Comparison of ENCODE assay signal across 7 cellular contexts in genomic region chrX:24647257-24648058, GRCh38. TPM values are rescaled to one million over a fixed set of nuclear protein-coding genes. Genes with fewer than 3 reads are reported as not detected.
DNase-seq lines count a peak whose midpoint lies in the region; ATAC-seq and TF ChIP-seq lines count a peak whose summit lies in the region.

PCYT1B (minus strand) TSS chrX:24647347; CDS start chrX:24647105, 242 bp downstream.

- H4K20me1 ChIP-seq in OCI-LY3 (ENCODE audit: insufficient read depth, low read length) (no peaks in the 10 kb centered on the region), fibroblast of lung (ENCODE audit: control insufficient read depth, extremely low read depth, insufficient read depth, low read length) (no peaks in the 10 kb centered on the region)

- H3K4me2 ChIP-seq in OCI-LY3 (ENCODE audit: low read length) (peak within 1 kb of the TSS; percentile 41), fibroblast of lung (ENCODE audit: extremely low read depth, insufficient read depth, low read length) (peak within 1 kb of the TSS; percentile 64)

- ATAC-seq in GM18907 (IDR thresholded peaks at IDR 0.05; ENCODE audit: unreplicated experiment) (peak; percentile 84), HG03565 (IDR thresholded peaks at IDR 0.05; ENCODE audit: unreplicated experiment) (peak; percentile 72)
- peak; percentile 98 to 100 for ATAC-seq in natural killer cell treated with Interleukin-12 subunit alpha and Interleukin-12 subunit beta and Interleukin-15 and Interleukin-18, amount 100 ng/mL, for 72 hours
- peak; percentile 99 for ATAC-seq in stimulated activated effector memory CD8-positive, alpha-beta T cell treated with anti-CD3 and anti-CD28 coated beads, Interleukin-12 subunit alpha, Interleukin-12 subunit beta, amount 100 ng/mL, for 72 hours

- no peaks in the 10 kb centered on the region for H3K9me3 Mint-ChIP-seq in activated T-helper 2 cell treated with anti-CD3 and anti-CD28 coated beads, Interferon-gamma antibody, Interleukin-2, Interleukin-4, amounts not matched to agents 10 μg/mL and 5 μg/mL and 100 μg/mL, durations not matched to agents 14 hours and 24 hours and 36 hours
- no peaks in the 10 kb centered on the region for H3K9me3 Mint-ChIP-seq in natural killer cell treated with Interleukin-12 subunit alpha and Interleukin-12 subunit beta and Interleukin-15 and Interleukin-18, amount 100 ng/mL, for 72 hours
- H3K9me3 Mint-ChIP-seq in stimulated activated effector memory CD8-positive, alpha-beta T cell treated with anti-CD3 and anti-CD28 coated beads, Interleukin-12 subunit alpha, Interleukin-12 subunit beta, amount 100 ng/mL, for 72 hours: no peaks in the 10 kb centered on the region

- H3K27ac ChIP-seq in OCI-LY3 (ENCODE audit: low read length) (no peak within 1 kb of the TSS), fibroblast of lung (ENCODE audit: insufficient read depth, low read length) (no peak within 1 kb of the TSS)

- intact Hi-C loops in activated T-helper 2 cell treated with anti-CD3 and anti-CD28 coated beads, Interferon-gamma antibody, Interleukin-2, Interleukin-4, amounts not matched to agents 10 μg/mL and 5 μg/mL and 100 μg/mL, durations not matched to agents 14 hours and 24 hours and 36 hours (cut with micrococcal nuclease): loop anchor here (1.0 kb wide), 1 partner anchor 46 kb away; the partner anchor contains the start of gene POLA1

- H3K9me3 ChIP-seq in OCI-LY3 (ENCODE audit: insufficient read depth, low read length): no peaks in the 10 kb centered on the region
- H3K9me3 ChIP-seq in fibroblast of lung (ENCODE audit: control insufficient read depth, insufficient read depth, low read depth, low read length): no peaks in the 10 kb centered on the region

- H2AFZ ChIP-seq in OCI-LY3 (ENCODE audit: low read depth, low read length) (no peak within 1 kb of the TSS; the same call in 1 of the 2 replicates), fibroblast of lung (ENCODE audit: low read length) (peak within 1 kb of the TSS; percentile 46)

- no peaks in the 10 kb centered on the region for H3K79me2 ChIP-seq in OCI-LY3 (ENCODE audit: low read length)
- no peaks in the 10 kb centered on the region for H3K79me2 ChIP-seq in fibroblast of lung (ENCODE audit: control insufficient read depth, insufficient read depth, low read length)

- peak; percentile 58 for DNase-seq in activated T-helper 2 cell treated with anti-CD3 and anti-CD28 coated beads, Interferon-gamma antibody, Interleukin-2, Interleukin-4, amounts not matched to agents 10 μg/mL and 5 μg/mL and 100 μg/mL, durations not matched to agents 14 hours and 24 hours and 36 hours (ENCODE audit: low spot score)
- DNase-seq in fibroblast of lung (ENCODE audit: low read depth in 2 of 2): peak; percentile 68 to 76
- peak; percentile 73 for DNase-seq in natural killer cell treated with Interleukin-12 subunit alpha and Interleukin-12 subunit beta and Interleukin-15 and Interleukin-18, amount 100 ng/mL, for 72 hours (ENCODE audit: low spot score)
- DNase-seq in stimulated activated effector memory CD8-positive, alpha-beta T cell treated with anti-CD3 and anti-CD28 coated beads, Interleukin-12 subunit alpha, Interleukin-12 subunit beta, amount 100 ng/mL, for 72 hours (ENCODE audit: low spot score in 2 of 2): peak; percentile 8 to 57

- H3K4me3 Mint-ChIP-seq in activated T-helper 2 cell treated with anti-CD3 and anti-CD28 coated beads, Interferon-gamma antibody, Interleukin-2, Interleukin-4, amounts not matched to agents 10 μg/mL and 5 μg/mL and 100 μg/mL, durations not matched to agents 14 hours and 24 hours and 36 hours (ENCODE audit: low read depth): peak within 1 kb of the TSS; percentile 57
- peak within 1 kb of the TSS; percentile 82 for H3K4me3 Mint-ChIP-seq in natural killer cell treated with Interleukin-12 subunit alpha and Interleukin-12 subunit beta and Interleukin-15 and Interleukin-18, amount 100 ng/mL, for 72 hours
- peak within 1 kb of the TSS; percentile 75 for H3K4me3 Mint-ChIP-seq in stimulated activated effector memory CD8-positive, alpha-beta T cell treated with anti-CD3 and anti-CD28 coated beads, Interleukin-12 subunit alpha, Interleukin-12 subunit beta, amount 100 ng/mL, for 72 hours

- no peaks in the 10 kb centered on the region for H3K36me3 ChIP-seq in OCI-LY3 (replicated peaks; ENCODE audit: low read depth, low read length)
- H3K36me3 ChIP-seq in fibroblast of lung (ENCODE audit: control insufficient read depth, insufficient read depth, low read length): no peaks in the 10 kb centered on the region

- no peaks in the 10 kb centered on the region for H3K36me3 Mint-ChIP-seq in activated T-helper 2 cell treated with anti-CD3 and anti-CD28 coated beads, Interferon-gamma antibody, Interleukin-2, Interleukin-4, amounts not matched to agents 10 μg/mL and 5 μg/mL and 100 μg/mL, durations not matched to agents 14 hours and 24 hours and 36 hours (ENCODE audit: low read depth)
- no peaks in the 10 kb centered on the region for H3K36me3 Mint-ChIP-seq in natural killer cell treated with Interleukin-12 subunit alpha and Interleukin-12 subunit beta and Interleukin-15 and Interleukin-18, amount 100 ng/mL, for 72 hours
- no peaks in the 10 kb centered on the region for H3K36me3 Mint-ChIP-seq in stimulated activated effector memory CD8-positive, alpha-beta T cell treated with anti-CD3 and anti-CD28 coated beads, Interleukin-12 subunit alpha, Interleukin-12 subunit beta, amount 100 ng/mL, for 72 hours

- peaks cover 10% of the 10 kb centered on the region for H3K4me1 Mint-ChIP-seq in activated T-helper 2 cell treated with anti-CD3 and anti-CD28 coated beads, Interferon-gamma antibody, Interleukin-2, Interleukin-4, amounts not matched to agents 10 μg/mL and 5 μg/mL and 100 μg/mL, durations not matched to agents 14 hours and 24 hours and 36 hours (ENCODE audit: low read depth)
- peaks cover 10 to 15% of the 10 kb centered on the region in 2 donors for H3K4me1 Mint-ChIP-seq in natural killer cell treated with Interleukin-12 subunit alpha and Interleukin-12 subunit beta and Interleukin-15 and Interleukin-18, amount 100 ng/mL, for 72 hours (ENCODE audit: low read depth in 2 of 2)
- peaks cover 15% of the 10 kb centered on the region for H3K4me1 Mint-ChIP-seq in stimulated activated effector memory CD8-positive, alpha-beta T cell treated with anti-CD3 and anti-CD28 coated beads, Interleukin-12 subunit alpha, Interleukin-12 subunit beta, amount 100 ng/mL, for 72 hours

- H3K27me3 ChIP-seq in OCI-LY3 (ENCODE audit: low read depth, low read length) (peaks cover 4% of the 10 kb centered on the region; the same call in 1 of the 2 replicates), fibroblast of lung (ENCODE audit: control insufficient read depth, insufficient read depth, low read length) (no peaks in the 10 kb centered on the region)

- no peak within 1 kb of the TSS for H3K27ac Mint-ChIP-seq in activated T-helper 2 cell treated with anti-CD3 and anti-CD28 coated beads, Interferon-gamma antibody, Interleukin-2, Interleukin-4, amounts not matched to agents 10 μg/mL and 5 μg/mL and 100 μg/mL, durations not matched to agents 14 hours and 24 hours and 36 hours
- H3K27ac Mint-ChIP-seq in natural killer cell treated with Interleukin-12 subunit alpha and Interleukin-12 subunit beta and Interleukin-15 and Interleukin-18, amount 100 ng/mL, for 72 hours: peak within 1 kb of the TSS; percentile 18 to 27
- H3K27ac Mint-ChIP-seq in stimulated activated effector memory CD8-positive, alpha-beta T cell treated with anti-CD3 and anti-CD28 coated beads, Interleukin-12 subunit alpha, Interleukin-12 subunit beta, amount 100 ng/mL, for 72 hours: peak within 1 kb of the TSS; percentile 52

- H3K4me1 ChIP-seq in OCI-LY3 (ENCODE audit: low read length) (no peaks in the 10 kb centered on the region), fibroblast of lung (ENCODE audit: control insufficient read depth, extremely low read depth, insufficient read depth, low read length) (no peaks in the 10 kb centered on the region)

- TF ChIP-seq CTCF in OCI-LY3 (IDR thresholded peaks at IDR 0.05; ENCODE audit: low read depth, low read length) (no peak), fibroblast of lung (conservative IDR thresholded peaks at IDR 0.05 in 1 of 2, IDR thresholded peaks at IDR 0.05 in 1 of 2; ENCODE audit: low read depth in 1 of 2, low read length in 2 of 2) (no peak)

- peaks cover 30% of the 10 kb centered on the region for H3K27me3 Mint-ChIP-seq in activated T-helper 2 cell treated with anti-CD3 and anti-CD28 coated beads, Interferon-gamma antibody, Interleukin-2, Interleukin-4, amounts not matched to agents 10 μg/mL and 5 μg/mL and 100 μg/mL, durations not matched to agents 14 hours and 24 hours and 36 hours (ENCODE audit: low read depth)
- peaks cover 10 to 20% of the 10 kb centered on the region in 2 donors for H3K27me3 Mint-ChIP-seq in natural killer cell treated with Interleukin-12 subunit alpha and Interleukin-12 subunit beta and Interleukin-15 and Interleukin-18, amount 100 ng/mL, for 72 hours

- no peak within 1 kb of the TSS for H3K9ac ChIP-seq in OCI-LY3 (ENCODE audit: low read length)
- no peak within 1 kb of the TSS for H3K9ac ChIP-seq in fibroblast of lung (ENCODE audit: insufficient read depth, low read length)

- H3K4me3 ChIP-seq in OCI-LY3 (ENCODE audit: low read length) (no peak within 1 kb of the TSS), fibroblast of lung (replicated peaks in 1 of 4; ENCODE audit: control extremely low read depth in 1 of 4, insufficient read depth in 1 of 4, low read depth in 3 of 4, low read length in 4 of 4) (peak within 1 kb of the TSS in 3 of 4 experiments; percentile 14 to 50 (median 35))

RNA-seq across cellular contexts. Expression of gene PCYT1B, which starts in this region (rescaled TPM):
- total RNA-seq in activated T-helper 2 cell treated with anti-CD3 and anti-CD28 coated beads, Interferon-gamma antibody, Interleukin-2, Interleukin-4, amounts not matched to agents 10 μg/mL and 5 μg/mL and 100 μg/mL, durations not matched to agents 14 hours and 24 hours and 36 hours: 0.09 and 0.21 TPM in 2 replicates
- 0.17 and 0.51 TPM in 2 replicates for total RNA-seq in fibroblast of lung
- 0.14 and 0.34 TPM in 2 replicates for polyA plus RNA-seq in fibroblast of lung
- polyA plus RNA-seq in fibroblast of lung (2012): 0.07 and 0.13 TPM in 2 replicates
- polyA minus RNA-seq in fibroblast of lung (ENCODE audit: low replicate concordance): 0.31 TPM in 1 of 2 replicates, not detected in the other
- total RNA-seq in natural killer cell treated with Interleukin-12 subunit alpha and Interleukin-12 subunit beta and Interleukin-15 and Interleukin-18, amount 100 ng/mL, for 72 hours: not detected

Comparison
In these comparisons a context has a peak if more than half of its experiments do, and no peak if none do; other contexts are left out.
1. Peak in DNase-seq in activated T-helper 2 cell treated with anti-CD3 and anti-CD28 coated beads, Interferon-gamma antibody, Interleukin-2, Interleukin-4, amounts not matched to agents 10 μg/mL and 5 μg/mL and 100 μg/mL, durations not matched to agents 14 hours and 24 hours and 36 hours; RNA of the gene not detected or under 1 TPM.
2. Peak in DNase-seq, H3K4me3 ChIP-seq and H3K4me2 ChIP-seq in fibroblast of lung; RNA of the gene not detected or under 1 TPM.
3. Peak in DNase-seq and ATAC-seq in natural killer cell treated with Interleukin-12 subunit alpha and Interleukin-12 subunit beta and Interleukin-15 and Interleukin-18, amount 100 ng/mL, for 72 hours; RNA of the gene not detected or under 1 TPM.